Comparison of ENCODE assay signal across 3 cellular contexts in the genomic region with DNA sequence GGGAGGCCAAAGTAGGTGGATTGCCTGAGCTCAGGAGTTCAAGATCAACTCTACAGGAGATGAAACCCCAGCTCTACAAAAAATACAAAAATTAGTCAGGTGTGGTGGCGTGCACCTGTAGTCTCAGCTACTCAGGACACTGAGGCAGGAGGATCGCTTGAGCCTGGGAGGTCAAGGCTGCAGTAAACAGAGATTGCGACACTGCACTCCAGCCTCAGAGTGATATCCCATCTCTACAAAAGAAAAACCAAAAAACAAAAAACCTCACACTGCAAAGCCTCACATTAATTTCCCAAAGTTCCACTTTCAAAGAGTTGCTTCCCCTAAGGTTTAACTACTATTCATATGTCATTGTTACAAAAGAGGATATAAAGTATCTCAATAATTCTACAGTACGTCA.
TF ChIP-seq lines count a peak whose summit lies in the region.

No MANE protein-coding gene starts in this region.

TF ChIP-seq in HCT116, 20 proteins besides CTCF, POLR2A, EP300 and RAD21:
- TF ChIP-seq CEBPB (IDR thresholded peaks at IDR 0.05; ENCODE audit: low read depth) (0 out of 2 replicates have a peak, but pooled peaks have one; percentile 18), CBX3 (IDR thresholded peaks at IDR 0.05; ENCODE audit: low read depth) (no peak)

TF ChIP-seq in Ishikawa, 13 proteins besides CTCF, POLR2A, EP300 and RAD21 (continued from another document):
- TF ChIP-seq CEBPB (IDR thresholded peaks at IDR 0.05): 0 out of 2 replicates have a peak, but pooled peaks have one; percentile 21
- TF ChIP-seq, protein P1, sequence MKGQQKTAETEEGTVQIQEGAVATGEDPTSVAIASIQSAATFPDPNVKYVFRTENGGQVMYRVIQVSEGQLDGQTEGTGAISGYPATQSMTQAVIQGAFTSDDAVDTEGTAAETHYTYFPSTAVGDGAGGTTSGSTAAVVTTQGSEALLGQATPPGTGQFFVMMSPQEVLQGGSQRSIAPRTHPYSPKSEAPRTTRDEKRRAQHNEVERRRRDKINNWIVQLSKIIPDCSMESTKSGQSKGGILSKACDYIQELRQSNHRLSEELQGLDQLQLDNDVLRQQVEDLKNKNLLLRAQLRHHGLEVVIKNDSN (IDR thresholded peaks at IDR 0.05): no peak
- no peak for TF ChIP-seq EGR1 (IDR thresholded peaks at IDR 0.05)
- TF ChIP-seq FOXM1 (IDR thresholded peaks at IDR 0.05; ENCODE audit: borderline replicate concordance, low read depth): no peak
TF ChIP-seq in Ishikawa: peak in this region for 1.

TF ChIP-seq in K562, 482 proteins besides CTCF, POLR2A, EP300 and RAD21:
- no peak for TF ChIP-seq CEBPG (CRISPR knock-in tag; IDR thresholded peaks at IDR 0.05)
- TF ChIP-seq CEBPG (tag; conservative IDR thresholded peaks at IDR 0.05 in 1 of 2, IDR thresholded peaks at IDR 0.05 in 1 of 2): peak; percentile 34 to 53; a peak in 2 of 4 replicates
- no peak for TF ChIP-seq VEZF1 (CRISPR knock-in tag; IDR thresholded peaks at IDR 0.05)
- no peak for TF ChIP-seq SMAD1 (IDR thresholded peaks at IDR 0.05; ENCODE audit: low read depth, low read length, partially characterized antibody)
- no peak for TF ChIP-seq L3MBTL2 (IDR thresholded peaks at IDR 0.05)
- no peak for TF ChIP-seq FOXJ2 (tag; IDR thresholded peaks at IDR 0.05)
- no peak for TF ChIP-seq CREB1 (IDR thresholded peaks at IDR 0.05)
- no peak for TF ChIP-seq CREB1 (CRISPR knock-in tag; IDR thresholded peaks at IDR 0.05)
- no peak for TF ChIP-seq MYC (IDR thresholded peaks at IDR 0.05; ENCODE audit: low read depth, low read length)
- TF ChIP-seq MYC (CRISPR knock-in tag; IDR thresholded peaks at IDR 0.05; ENCODE audit: borderline replicate concordance, low read depth): no peak
- TF ChIP-seq CEBPB (tag; IDR thresholded peaks at IDR 0.05): peak; percentile 93
- TF ChIP-seq BRCA1 (IDR thresholded peaks at IDR 0.05): no peak
- no peak for TF ChIP-seq BRCA1 (CRISPR knock-in tag; IDR thresholded peaks at IDR 0.05)
- no peak for TF ChIP-seq MIER1 (IDR thresholded peaks at IDR 0.05; ENCODE audit: low read depth)
- TF ChIP-seq HNRNPH1 (optimal IDR thresholded peaks at IDR 0.05; ENCODE audit: low read depth, low read length): no peak
- no peak for TF ChIP-seq EP400 (IDR thresholded peaks at IDR 0.05)
